ENCODE assay signal across 1 cellular context in genomic region chr12:4807116-4807783, GRCh38.
TF ChIP-seq lines count a peak whose summit lies in the region.

No MANE protein-coding gene starts in this region.

TF ChIP-seq in GM12878, 131 proteins besides CTCF, POLR2A, EP300 and RAD21 (continued from another document):
- no peak for TF ChIP-seq PAX5 (IDR thresholded peaks at IDR 0.05; ENCODE audit: borderline replicate concordance, low read depth, low read length)
- no peak for TF ChIP-seq MYB (IDR thresholded peaks at IDR 0.05; ENCODE audit: borderline replicate concordance, low read depth, low read length)
- TF ChIP-seq, protein P1, sequence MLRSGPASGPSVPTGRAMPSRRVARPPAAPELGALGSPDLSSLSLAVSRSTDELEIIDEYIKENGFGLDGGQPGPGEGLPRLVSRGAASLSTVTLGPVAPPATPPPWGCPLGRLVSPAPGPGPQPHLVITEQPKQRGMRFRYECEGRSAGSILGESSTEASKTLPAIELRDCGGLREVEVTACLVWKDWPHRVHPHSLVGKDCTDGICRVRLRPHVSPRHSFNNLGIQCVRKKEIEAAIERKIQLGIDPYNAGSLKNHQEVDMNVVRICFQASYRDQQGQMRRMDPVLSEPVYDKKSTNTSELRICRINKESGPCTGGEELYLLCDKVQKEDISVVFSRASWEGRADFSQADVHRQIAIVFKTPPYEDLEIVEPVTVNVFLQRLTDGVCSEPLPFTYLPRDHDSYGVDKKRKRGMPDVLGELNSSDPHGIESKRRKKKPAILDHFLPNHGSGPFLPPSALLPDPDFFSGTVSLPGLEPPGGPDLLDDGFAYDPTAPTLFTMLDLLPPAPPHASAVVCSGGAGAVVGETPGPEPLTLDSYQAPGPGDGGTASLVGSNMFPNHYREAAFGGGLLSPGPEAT (IDR thresholded peaks at IDR 0.05; ENCODE audit: low read depth) = no peak
- 0 out of 2 replicates have a peak, but pooled peaks have one; percentile 29 for TF ChIP-seq IRF4 (IDR thresholded peaks at IDR 0.05; ENCODE audit: low read depth, low read length)
- no peak for TF ChIP-seq STAT3 (IDR thresholded peaks at IDR 0.05; ENCODE audit: low read depth, low read length)
- TF ChIP-seq ETV6 (conservative IDR thresholded peaks at IDR 0.05 in 1 of 2, IDR thresholded peaks at IDR 0.05 in 1 of 2; ENCODE audit: borderline replicate concordance in 1 of 2, low read depth in 1 of 2) = 0 out of 4 replicates have a peak, but pooled peaks of 1 of the 2 experiments have one; percentile 9
- 0 out of 2 replicates have a peak, but pooled peaks have one; percentile 38 for TF ChIP-seq TCF12 (IDR thresholded peaks at IDR 0.05; ENCODE audit: low read depth, low read length)
- TF ChIP-seq NFYA (IDR thresholded peaks at IDR 0.05; ENCODE audit: borderline replicate concordance, low read depth, low read length) = no peak
- TF ChIP-seq CREB1 (IDR thresholded peaks at IDR 0.05; ENCODE audit: low read depth) = no peak
- peak; percentile 56 for TF ChIP-seq MTA2 (IDR thresholded peaks at IDR 0.05; ENCODE audit: low read depth)
- peak; percentile 91 for TF ChIP-seq TCF7 (IDR thresholded peaks at IDR 0.05; ENCODE audit: borderline replicate concordance)
- TF ChIP-seq, protein P2, sequence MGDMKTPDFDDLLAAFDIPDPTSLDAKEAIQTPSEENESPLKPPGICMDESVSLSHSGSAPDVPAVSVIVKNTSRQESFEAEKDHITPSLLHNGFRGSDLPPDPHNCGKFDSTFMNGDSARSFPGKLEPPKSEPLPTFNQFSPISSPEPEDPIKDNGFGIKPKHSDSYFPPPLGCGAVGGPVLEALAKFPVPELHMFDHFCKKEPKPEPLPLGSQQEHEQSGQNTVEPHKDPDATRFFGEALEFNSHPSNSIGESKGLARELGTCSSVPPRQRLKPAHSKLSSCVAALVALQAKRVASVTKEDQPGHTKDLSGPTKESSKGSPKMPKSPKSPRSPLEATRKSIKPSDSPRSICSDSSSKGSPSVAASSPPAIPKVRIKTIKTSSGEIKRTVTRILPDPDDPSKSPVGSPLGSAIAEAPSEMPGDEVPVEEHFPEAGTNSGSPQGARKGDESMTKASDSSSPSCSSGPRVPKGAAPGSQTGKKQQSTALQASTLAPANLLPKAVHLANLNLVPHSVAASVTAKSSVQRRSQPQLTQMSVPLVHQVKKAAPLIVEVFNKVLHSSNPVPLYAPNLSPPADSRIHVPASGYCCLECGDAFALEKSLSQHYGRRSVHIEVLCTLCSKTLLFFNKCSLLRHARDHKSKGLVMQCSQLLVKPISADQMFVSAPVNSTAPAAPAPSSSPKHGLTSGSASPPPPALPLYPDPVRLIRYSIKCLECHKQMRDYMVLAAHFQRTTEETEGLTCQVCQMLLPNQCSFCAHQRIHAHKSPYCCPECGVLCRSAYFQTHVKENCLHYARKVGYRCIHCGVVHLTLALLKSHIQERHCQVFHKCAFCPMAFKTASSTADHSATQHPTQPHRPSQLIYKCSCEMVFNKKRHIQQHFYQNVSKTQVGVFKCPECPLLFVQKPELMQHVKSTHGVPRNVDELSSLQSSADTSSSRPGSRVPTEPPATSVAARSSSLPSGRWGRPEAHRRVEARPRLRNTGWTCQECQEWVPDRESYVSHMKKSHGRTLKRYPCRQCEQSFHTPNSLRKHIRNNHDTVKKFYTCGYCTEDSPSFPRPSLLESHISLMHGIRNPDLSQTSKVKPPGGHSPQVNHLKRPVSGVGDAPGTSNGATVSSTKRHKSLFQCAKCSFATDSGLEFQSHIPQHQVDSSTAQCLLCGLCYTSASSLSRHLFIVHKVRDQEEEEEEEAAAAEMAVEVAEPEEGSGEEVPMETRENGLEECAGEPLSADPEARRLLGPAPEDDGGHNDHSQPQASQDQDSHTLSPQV (IDR thresholded peaks at IDR 0.05) = no peak
- TF ChIP-seq MEF2A (IDR thresholded peaks at IDR 0.05; ENCODE audit: insufficient read depth, low read depth, low read length) = no peak
- peak; percentile 30; the same call in 1 of the 2 replicates for TF ChIP-seq ZNF217 (IDR thresholded peaks at IDR 0.05)
- TF ChIP-seq ZNF384 (IDR thresholded peaks at IDR 0.05; ENCODE audit: borderline replicate concordance, low read depth, low read length) = no peak
- peak; percentile 58; the same call in 1 of the 2 replicates for TF ChIP-seq CBFB (IDR thresholded peaks at IDR 0.05; ENCODE audit: low read depth)
- peak; percentile 81; the same call in 1 of the 2 replicates for TF ChIP-seq SPI1 (IDR thresholded peaks at IDR 0.05; ENCODE audit: borderline replicate concordance, insufficient read depth, low read depth, low read length)
- TF ChIP-seq BMI1 (IDR thresholded peaks at IDR 0.05; ENCODE audit: borderline replicate concordance) = no peak
- TF ChIP-seq RUNX3 (IDR thresholded peaks at IDR 0.05; ENCODE audit: low read length) = peak; percentile 87
- TF ChIP-seq PBX3 (IDR thresholded peaks at IDR 0.05; ENCODE audit: insufficient replicate concordance, low read depth, low read length) = peak; percentile 36
- peak; percentile 87 for TF ChIP-seq NR2F1 (conservative IDR thresholded peaks at IDR 0.05)
- TF ChIP-seq, protein P3, sequence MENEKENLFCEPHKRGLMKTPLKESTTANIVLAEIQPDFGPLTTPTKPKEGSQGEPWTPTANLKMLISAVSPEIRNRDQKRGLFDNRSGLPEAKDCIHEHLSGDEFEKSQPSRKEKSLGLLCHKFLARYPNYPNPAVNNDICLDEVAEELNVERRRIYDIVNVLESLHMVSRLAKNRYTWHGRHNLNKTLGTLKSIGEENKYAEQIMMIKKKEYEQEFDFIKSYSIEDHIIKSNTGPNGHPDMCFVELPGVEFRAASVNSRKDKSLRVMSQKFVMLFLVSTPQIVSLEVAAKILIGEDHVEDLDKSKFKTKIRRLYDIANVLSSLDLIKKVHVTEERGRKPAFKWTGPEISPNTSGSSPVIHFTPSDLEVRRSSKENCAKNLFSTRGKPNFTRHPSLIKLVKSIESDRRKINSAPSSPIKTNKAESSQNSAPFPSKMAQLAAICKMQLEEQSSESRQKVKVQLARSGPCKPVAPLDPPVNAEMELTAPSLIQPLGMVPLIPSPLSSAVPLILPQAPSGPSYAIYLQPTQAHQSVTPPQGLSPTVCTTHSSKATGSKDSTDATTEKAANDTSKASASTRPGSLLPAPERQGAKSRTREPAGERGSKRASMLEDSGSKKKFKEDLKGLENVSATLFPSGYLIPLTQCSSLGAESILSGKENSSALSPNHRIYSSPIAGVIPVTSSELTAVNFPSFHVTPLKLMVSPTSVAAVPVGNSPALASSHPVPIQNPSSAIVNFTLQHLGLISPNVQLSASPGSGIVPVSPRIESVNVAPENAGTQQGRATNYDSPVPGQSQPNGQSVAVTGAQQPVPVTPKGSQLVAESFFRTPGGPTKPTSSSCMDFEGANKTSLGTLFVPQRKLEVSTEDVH (IDR thresholded peaks at IDR 0.05; ENCODE audit: low read depth, partially characterized antibody) = no peak
- TF ChIP-seq NFXL1 (IDR thresholded peaks at IDR 0.05; ENCODE audit: borderline replicate concordance) = no peak
- no peak for TF ChIP-seq LARP7 (IDR thresholded peaks at IDR 0.05)
